In the genomic region with DNA sequence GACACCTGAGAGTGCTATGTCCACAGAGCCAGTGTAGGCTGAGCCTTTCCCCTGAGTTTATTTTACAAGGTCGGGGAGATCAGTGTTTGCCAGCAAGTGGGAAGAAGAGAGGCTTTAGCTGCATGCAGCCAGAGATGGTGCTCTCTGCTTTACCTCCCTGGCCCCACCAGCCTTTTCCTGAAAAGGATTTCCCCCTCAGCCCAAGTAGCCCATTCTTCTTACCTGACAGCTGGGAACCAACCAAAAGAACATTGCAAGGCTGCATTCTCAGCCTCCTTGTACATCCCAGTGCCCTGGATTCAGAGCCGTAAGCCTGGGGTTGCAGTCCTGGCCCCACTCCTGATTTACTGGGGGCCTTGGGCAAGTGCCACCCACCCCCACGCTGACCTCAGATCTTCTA, we compare ENCODE assay signal across 22 cellular contexts. TPM values are rescaled to one million over a fixed set of nuclear protein-coding genes. Genes with fewer than 3 reads are reported as not detected.
A peak's percentile ranks its signal among the peaks of the same experiment; 100 is the strongest.
DNase-seq lines count a peak whose midpoint lies in the region; ATAC-seq and TF ChIP-seq lines count a peak whose summit lies in the region.
"Had no signal": no experiment of that assay in that cellular context is flagged by ENCODE, and none has a peak within 500 bp of the region (broad histone marks: within the 10 kb centered on the region; RNA-seq: fewer than 3 reads in every experiment).

No MANE protein-coding gene starts in this region.

- H3K9me3 ChIP-seq in CD4-positive, alpha-beta T cell (ENCODE audit: control insufficient read depth, low read length): no peaks in the 10 kb centered on the region
- no peaks in the 10 kb centered on the region for H3K9me3 ChIP-seq in H9 (ENCODE audit: control insufficient read depth, low read depth, low read length)
- no peaks in the 10 kb centered on the region for H3K9me3 ChIP-seq in neuronal stem cell (replicated peaks in 1 of 2; ENCODE audit: control insufficient read depth in 2 of 2, insufficient read depth in 1 of 2, low read depth in 1 of 2, low read length in 2 of 2)
- H3K9me3 ChIP-seq in psoas muscle: no peaks in the 10 kb centered on the region
- H3K9me3 ChIP-seq: SK-N-SH had no signal

- H3K4me1 Mint-ChIP-seq in CD4-positive, alpha-beta T cell (ENCODE audit: low read depth): peaks cover 69% of the 10 kb centered on the region
- H3K4me1 Mint-ChIP-seq in H9 (peaks cover 2 to 11% of the 10 kb centered on the region in 2 experiments; a peak in 3 of 4 replicates), WTC11 (no peaks in the 10 kb centered on the region)

- H2BK120ac ChIP-seq in H9 (ENCODE audit: low read depth, low read length, poor library complexity, severe bottlenecking) (no peak overlapping the region), neuronal stem cell (ENCODE audit: low read depth, low read length) (no peak overlapping the region)

- H3K4me3 Mint-ChIP-seq in CD4-positive, alpha-beta T cell: no peak overlapping the region
- H3K4me3 Mint-ChIP-seq in H9 (no peak overlapping the region), WTC11 (no peak overlapping the region)

- H3K23ac ChIP-seq in H9 (ENCODE audit: insufficient read length, low read depth, low read length): no peak overlapping the region
- no peak overlapping the region for H3K23ac ChIP-seq in neuronal stem cell (ENCODE audit: low read depth, low read length, poor library complexity)

- no peak overlapping the region for H3K56ac ChIP-seq in H9 (ENCODE audit: insufficient read length, low read depth, low read length)

- H3K27ac ChIP-seq in CD4-positive, alpha-beta T cell (ENCODE audit: low read depth, low read length): no peak overlapping the region
- H3K27ac ChIP-seq in H9 (ENCODE audit: insufficient read length, low read depth, low read length): no peak overlapping the region
- H3K27ac ChIP-seq in neuronal stem cell (replicated peaks; ENCODE audit: low read length): no peak overlapping the region
- no peak overlapping the region for H3K27ac ChIP-seq in psoas muscle
- H3K27ac ChIP-seq: GM23248 had no signal

- H3K9ac ChIP-seq in H9 (ENCODE audit: extremely low read depth, insufficient read length, low read length) (no peak overlapping the region), neuronal stem cell (ENCODE audit: low read depth, low read length, poor library complexity) (no peak overlapping the region)
- H3K9ac ChIP-seq: GM23248, SK-N-SH had no signal

- peak overlapping the region; percentile 24 for H3K27ac Mint-ChIP-seq in CD4-positive, alpha-beta T cell
- H3K27ac Mint-ChIP-seq in H9 (peak overlapping the region in 1 of 3 experiments; percentile 1; a peak in 1 of 7 replicates), WTC11 (no peak overlapping the region)

- H3K18ac ChIP-seq in H9 (ENCODE audit: insufficient read length, low read depth, low read length) (no peak overlapping the region), neuronal stem cell (ENCODE audit: low read length) (peak overlapping the region; percentile 20)

- no peak overlapping the region for H3K4me3 ChIP-seq in neuronal stem cell (ENCODE audit: low read length in 2 of 2)
- H3K4me3 ChIP-seq in psoas muscle: no peak overlapping the region
- H3K4me3 ChIP-seq: GM23248 had no signal

- H2BK5ac ChIP-seq in H9 (ENCODE audit: insufficient read length, low read length): no peak overlapping the region
- H2BK5ac ChIP-seq in neuronal stem cell (ENCODE audit: low read length): no peak overlapping the region

- H3K36me3 ChIP-seq in neuronal stem cell (replicated peaks in 1 of 2; ENCODE audit: control insufficient read depth in 2 of 2, insufficient read depth in 2 of 2, low read length in 2 of 2): no peaks in the 10 kb centered on the region
- H3K36me3 ChIP-seq in psoas muscle (ENCODE audit: insufficient read depth in 1 of 2, low read depth in 1 of 2): no peaks in the 10 kb centered on the region

- POLR2A ChIA-PET in CD4-positive, alpha-beta T cell (lab: Charles Lee): interaction anchor here (1.1 kb wide), 1 partner anchor 11 kb away, joined by 3 read pairs; no protein-coding TSS in a partner anchor
- POLR2A ChIA-PET in WTC11 (lab: Charles Lee): interaction anchor here (1.2 kb wide), 1 partner anchor 148 kb away, joined by 4 read pairs; no protein-coding TSS in a partner anchor

- H3K27me3 Mint-ChIP-seq in CD4-positive, alpha-beta T cell: no peaks in the 10 kb centered on the region
- H3K27me3 Mint-ChIP-seq in H9 (ENCODE audit: low read depth) (peaks cover 1% of the 10 kb centered on the region), WTC11 (ENCODE audit: low read depth) (no peaks in the 10 kb centered on the region)

- CTCF ChIA-PET in CD4-positive, alpha-beta T cell (lab: Charles Lee): interaction anchor here (1.1 kb wide), 1 partner anchor 11 kb away, joined by 3 read pairs; no protein-coding TSS in a partner anchor
- CTCF ChIA-PET in WTC11 (lab: Charles Lee): interaction anchor here (0.8 to 3.0 kb wide), 3 partner anchors 30 to 184 kb away, joined by 3 to 9 read pairs (median 3); a partner anchor contains a TSS

- H4K8ac ChIP-seq in H9 (replicated peaks; ENCODE audit: insufficient read length, low read depth, low read length) (no peak overlapping the region), neuronal stem cell (ENCODE audit: low read depth, low read length) (no peak overlapping the region)

- no peak overlapping the region for H2BK20ac ChIP-seq in H9 (ENCODE audit: low read depth, low read length, poor library complexity, severe bottlenecking)

- no CpG with 5 or more reads among the region's 3 CpGs for WGBS in H9 (ENCODE audit: extremely low coverage, insufficient read length, low lambda C conversion rate)
- WGBS in neuronal stem cell (ENCODE audit: extremely low coverage in 2 of 2, insufficient read length in 2 of 2, insufficient replicate concordance in 1 of 2), 2 donors: no CpG with 5 or more reads among the region's 3 CpGs
- 70 to 79% (median 71%) methylated on average over 3 of the region's 3 CpGs for WGBS in psoas muscle, 3 donors

- H2BK15ac ChIP-seq in H9 (ENCODE audit: low read depth, low read length): no peak overlapping the region
- no peak overlapping the region for H2BK15ac ChIP-seq in neuronal stem cell (ENCODE audit: low read length)

- H2AFZ ChIP-seq in H9 (ENCODE audit: low read length) (no peak overlapping the region), neuronal stem cell (ENCODE audit: low read length) (no peak overlapping the region)
- H2AFZ ChIP-seq: GM23248 had no signal

- no peak overlapping the region for H3K4ac ChIP-seq in H9 (ENCODE audit: low read depth, low read length)
- H3K4ac ChIP-seq in neuronal stem cell (ENCODE audit: low read length): no peak overlapping the region

- no peak overlapping the region for H2BK12ac ChIP-seq in H9 (ENCODE audit: insufficient read length, low read depth, low read length)
- H2BK12ac ChIP-seq in neuronal stem cell (ENCODE audit: low read length): no peak overlapping the region

- no peak for ATAC-seq in CD4-positive, alpha-beta T cell (ENCODE audit: poor library complexity)
- no peak for ATAC-seq in WTC11
- no peak for ATAC-seq in HG03342 (IDR thresholded peaks at IDR 0.05; ENCODE audit: unreplicated experiment)
- no peak for ATAC-seq in psoas muscle
- ATAC-seq: PC-3 had no signal

- no peak for DNase-seq in CD4-positive, alpha-beta T cell
- DNase-seq in H9: peak; percentile 6
- peak; percentile 41 for DNase-seq in islet precursor cell
- DNase-seq in neuronal stem cell (ENCODE audit: low spot score): no peak
- no peak for DNase-seq in WTC11 (ENCODE audit: low spot score)
- no peak for DNase-seq in psoas muscle
- DNase-seq: C1 segment of cervical spinal cord; DMS153; DND-41; GM23248; H7; NCI-H1048; NCI-H1694; NCI-H2029 treated with DMSO at 0.1 percent for 48 hours; NCI-H446 treated with DMSO at 0.1 percent for 48 hours; NCI-H526; NCI-H82; NK-92 treated with Interleukin-12 subunit alpha and Interleukin-12 subunit beta, amount 100 ng/mL, for 24 hours; PC-3; SK-N-SH had no signal

- H3K4me1 ChIP-seq in H9 (ENCODE audit: insufficient read depth, low read length) (no peaks in the 10 kb centered on the region), neuronal stem cell (ENCODE audit: control insufficient read depth in 2 of 2, insufficient read depth in 1 of 2, low read depth in 1 of 2, low read length in 2 of 2) (peaks cover 0 to 25% of the 10 kb centered on the region in 2 donors), psoas muscle (peaks cover 13% of the 10 kb centered on the region)

- H3T11ph ChIP-seq in H9 (ENCODE audit: low read length): no peak overlapping the region

- no peaks in the 10 kb centered on the region for H3K79me1 ChIP-seq in H9 (ENCODE audit: insufficient read depth, low read depth, low read length, poor library complexity, severe bottlenecking)
- no peaks in the 10 kb centered on the region for H3K79me1 ChIP-seq in neuronal stem cell (ENCODE audit: low read depth, low read length)

- H3K27me3 ChIP-seq in CD4-positive, alpha-beta T cell (ENCODE audit: control insufficient read depth, insufficient read depth, low read length): no peaks in the 10 kb centered on the region
- H3K27me3 ChIP-seq in H9 (ENCODE audit: insufficient read depth, low read length): no peaks in the 10 kb centered on the region
- H3K27me3 ChIP-seq in neuronal stem cell (ENCODE audit: control insufficient read depth in 3 of 3, insufficient read depth in 3 of 3, low read depth in 1 of 3, low read length in 3 of 3): peaks cover 0 to 69% (median 0%) of the 10 kb centered on the region in 3 experiments
- H3K27me3 ChIP-seq in psoas muscle (ENCODE audit: insufficient read depth in 3 of 3, low read length in 2 of 3): no peaks in the 10 kb centered on the region

- H2AK5ac ChIP-seq in H9 (ENCODE audit: insufficient read length, low read length) (no peak overlapping the region), neuronal stem cell (ENCODE audit: low read depth, low read length) (no peak overlapping the region)

- H3K14ac ChIP-seq in H9 (ENCODE audit: insufficient read depth, low read length) (no peak overlapping the region), neuronal stem cell (ENCODE audit: low read length) (no peak overlapping the region)

- H3K9me3 Mint-ChIP-seq in CD4-positive, alpha-beta T cell: no peaks in the 10 kb centered on the region
- H3K9me3 Mint-ChIP-seq in H9 (no peaks in the 10 kb centered on the region), WTC11 (no peaks in the 10 kb centered on the region)

- intact Hi-C loops in CD4-positive, alpha-beta T cell (cut with DNase I, micrococcal nuclease): no loop called here
- intact Hi-C loops in psoas muscle (cut with DNase I): no loop called here

- no peaks in the 10 kb centered on the region for H4K20me1 ChIP-seq in H9 (ENCODE audit: control insufficient read depth, insufficient read depth, insufficient read length)

- H3K4me2 ChIP-seq in H9 (ENCODE audit: insufficient read depth, insufficient read length, low read length) (no peak overlapping the region), neuronal stem cell (ENCODE audit: insufficient read depth, low read length, poor library complexity, severe bottlenecking) (no peak overlapping the region)
- H3K4me2 ChIP-seq: SK-N-SH had no signal

- TF ChIP-seq CTCF in CD4-positive, alpha-beta T cell (IDR thresholded peaks at IDR 0.05): no peak
- TF ChIP-seq CTCF in H9 (conservative IDR thresholded peaks at IDR 0.05): no peak
- TF ChIP-seq CTCF in WTC11 (IDR thresholded peaks at IDR 0.05): no peak
- TF ChIP-seq CTCF in psoas muscle (IDR thresholded peaks at IDR 0.05): no peak

- H3K36me3 Mint-ChIP-seq in CD4-positive, alpha-beta T cell (ENCODE audit: low read depth): peaks cover 15% of the 10 kb centered on the region
- H3K36me3 Mint-ChIP-seq in H9 (ENCODE audit: insufficient read depth in 1 of 3, low read depth in 3 of 3): no peaks in the 10 kb centered on the region
- no peaks in the 10 kb centered on the region for H3K36me3 Mint-ChIP-seq in WTC11

- no peaks in the 10 kb centered on the region for H3K79me2 ChIP-seq in H9 (ENCODE audit: insufficient read depth, low read length)

- no peak overlapping the region for H4K5ac ChIP-seq in H9 (ENCODE audit: insufficient read length, low read depth, low read length)

- H4K91ac ChIP-seq in H9 (ENCODE audit: insufficient read length, low read depth, low read length) (no peak overlapping the region), neuronal stem cell (ENCODE audit: low read depth, low read length, poor library complexity) (no peak overlapping the region)

- no peaks in the 10 kb centered on the region for H3K23me2 ChIP-seq in H9 (ENCODE audit: insufficient read length, low read depth, low read length, poor library complexity, severe bottlenecking)

RNA-seq across cellular contexts. Expression of a gene that starts 16.9 kb away (rescaled TPM):
- total RNA-seq in CD4-positive, alpha-beta T cell: 10 to 100 TPM; 12.8 to 13.0 TPM
- total RNA-seq in H9 (2021): 1.8 TPM in 2 replicates
- 1.1 TPM for polyA plus RNA-seq in neuronal stem cell (2013, experiment 1 of 2)
- polyA plus RNA-seq in neuronal stem cell (2013, experiment 2 of 2): 1.1 TPM
- total RNA-seq in WTC11 (2021): 3.5 to 4.4 TPM (median 3.6 TPM) in 3 replicates
- 1 to 10 TPM; 2.7 to 9.3 (median 5.2) TPM for total RNA-seq in psoas muscle
- polyA plus RNA-seq in psoas muscle: 1 to 10 TPM; 1.0 to 4.8 (median 2.2) TPM

RNA-seq across cellular contexts. Expression of a gene that starts 46.0 kb away (rescaled TPM):
- 1 to 10 TPM; 1.2 to 1.3 TPM for total RNA-seq in CD4-positive, alpha-beta T cell
- total RNA-seq in H9 (2021) (1.9 and 3.1 TPM in 2 replicates), WTC11 (2021) (2.5 to 3.3 TPM (median 2.6 TPM) in 3 replicates), psoas muscle (1 to 10 TPM; 1.6 to 3.2 (median 1.9) TPM)
- 4.7 TPM for polyA plus RNA-seq in neuronal stem cell (2013, experiment 1 of 2)
- 5.3 TPM for polyA plus RNA-seq in neuronal stem cell (2013, experiment 2 of 2)
- 10 to 100 TPM in 1 of 3 donors, 1 to 10 TPM in 2; 1.9 to 10.5 (median 2.2) TPM for polyA plus RNA-seq in psoas muscle

RNA-seq across cellular contexts. Expression of a gene that starts 57.1 kb away (rescaled TPM):
- under 1 TPM in 1 of 2 experiments, not detected in 1; 0.58 TPM for total RNA-seq in CD4-positive, alpha-beta T cell
- total RNA-seq in H9 (2021): not detected in 2 replicates
- polyA plus RNA-seq in neuronal stem cell (2013, experiment 1 of 2): 0.29 TPM
- polyA plus RNA-seq in neuronal stem cell (2013, experiment 2 of 2): 0.15 TPM
- 0.62 to 0.77 TPM (median 0.73 TPM) in 3 replicates for total RNA-seq in WTC11 (2021)
- total RNA-seq in psoas muscle: not detected
- polyA plus RNA-seq in psoas muscle: not detected
- total RNA-seq: A673, GM23248, H7 had no signal

Comparison
In these comparisons a context has a peak if more than half of its experiments do, and no peak if none do; other contexts are left out.
1. DNase-seq: peak in H9 (single experiment) and islet precursor cell (single experiment); none in CD4-positive, alpha-beta T cell (0 of 10), neuronal stem cell (single experiment), WTC11 (single experiment) and psoas muscle (0 of 2).